ENCODE assay signal across 9 cellular contexts in genomic region chr11:63888170-63889086, GRCh38. TPM values are rescaled to one million over a fixed set of nuclear protein-coding genes. Genes with fewer than 3 reads are reported as not detected.
DNase-seq lines count a peak whose midpoint lies in the region; ATAC-seq, FAIRE-seq and TF ChIP-seq lines count a peak whose summit lies in the region.
"Had no signal": no experiment of that assay in that cellular context is flagged by ENCODE, and none has a peak within 500 bp of the region (broad histone marks: within the 10 kb centered on the region; RNA-seq: fewer than 3 reads in every experiment).

No MANE protein-coding gene starts in this region.

- H3K4me2 ChIP-seq in keratinocyte (ENCODE audit: control insufficient read depth, extremely low read depth, insufficient read depth, low read depth, low read length), result peak overlapping the region; percentile 99

- no peak for FAIRE-seq in keratinocyte (lab: Jason Lieb, UNC)

- peaks cover 5% of the 10 kb centered on the region for H4K20me1 ChIP-seq in keratinocyte (ENCODE audit: control insufficient read depth, extremely low read depth, insufficient read depth, low read length)

- dilution Hi-C loops in keratinocyte (cut with MboI; ENCODE audit: extremely low pct_ligation_motif_present, low sequenced_read_pairs), result no loop called here

- TF ChIP-seq EP300 in Ishikawa (IDR thresholded peaks at IDR 0.05; ENCODE audit: borderline replicate concordance), result no peak

- peaks cover 9% of the 10 kb centered on the region in 2 experiments for H3K36me3 ChIP-seq in keratinocyte (ENCODE audit: control insufficient read depth in 2 of 2, extremely low read depth in 1 of 2, insufficient read depth in 2 of 2, low read length in 2 of 2)
- H3K36me3 ChIP-seq in SJCRH30, result no peaks in the 10 kb centered on the region
- H3K36me3 ChIP-seq: HAP-1 had no signal

- ATAC-seq in GM19372 (IDR thresholded peaks at IDR 0.05; ENCODE audit: low read depth, unreplicated experiment), result peak; percentile 75

- H3K27me3 ChIP-seq in keratinocyte (ENCODE audit: control insufficient read depth, extremely low read depth, insufficient read depth, low read length) (no peaks in the 10 kb centered on the region), SJCRH30 (no peaks in the 10 kb centered on the region)

- DNase-seq in AML-193 (lab: John Stamatoyannopoulos, UW) (peak; percentile 68 to 78), T-helper 2 cell (peak; percentile 35 to 85 (median 64)), astrocyte of the cerebellum (ENCODE audit: low read depth) (peak; percentile 45), keratinocyte (ENCODE audit: low read depth, low spot score) (peak; percentile 38), SJCRH30 (no peak)
- DNase-seq in stimulated activated CD4-positive, alpha-beta T cell treated with anti-CD3 and anti-CD28 coated beads, Interleukin-1b, Interleukin-23, amount 100 ng/mL, for 4 hours (ENCODE audit: low read depth in 2 of 2), result peak; percentile 46

- H3K9me3 ChIP-seq in keratinocyte (ENCODE audit: control insufficient read depth, low read depth, low read length) (no peaks in the 10 kb centered on the region), SJCRH30 (replicated peaks) (no peaks in the 10 kb centered on the region)
- H3K9me3 ChIP-seq: HAP-1 had no signal

- H3K79me2 ChIP-seq in keratinocyte (ENCODE audit: control insufficient read depth, insufficient read depth, low read length), result peaks cover 70% of the 10 kb centered on the region

- peak overlapping the region; percentile 82 for H3K9ac ChIP-seq in keratinocyte (ENCODE audit: control insufficient read depth, extremely low read depth, insufficient read depth, low read length)

- no peaks in the 10 kb centered on the region for H3K9me1 ChIP-seq in keratinocyte (ENCODE audit: control insufficient read depth, extremely low read depth, insufficient read depth, low read length)

- TF ChIP-seq CTCF in astrocyte of the cerebellum (IDR thresholded peaks at IDR 0.05; ENCODE audit: low read depth, low read length, missing control alignments) (no peak), keratinocyte (optimal IDR thresholded peaks at IDR 0.05 in 1 of 3, IDR thresholded peaks at IDR 0.05 in 1 of 3, conservative IDR thresholded peaks at IDR 0.05 in 1 of 3; ENCODE audit: extremely low read depth in 1 of 3, insufficient read depth in 2 of 3, low read length in 3 of 3) (no peak)

- peaks cover 32% of the 10 kb centered on the region for H3K4me1 ChIP-seq in keratinocyte (ENCODE audit: control insufficient read depth, extremely low read depth, insufficient read depth, low read length)
- H3K4me1 ChIP-seq in SJCRH30, result no peaks in the 10 kb centered on the region
- H3K4me1 ChIP-seq: HAP-1 had no signal

- no peak for TF ChIP-seq RAD21 in Ishikawa (IDR thresholded peaks at IDR 0.05; ENCODE audit: low read depth)

- in situ Hi-C loops in astrocyte of the cerebellum (cut with HindIII; ENCODE audit: low sequenced_read_pairs), result no loop called here

- H3K27ac ChIP-seq in keratinocyte (ENCODE audit: control insufficient read depth, insufficient read depth, low read length) (peak overlapping the region; percentile 89), SJCRH30 (no peak overlapping the region)

- peak overlapping the region; percentile 45 for H2AFZ ChIP-seq in keratinocyte (ENCODE audit: control insufficient read depth, low read length)

- H3K4me3 ChIP-seq in astrocyte of the cerebellum (ENCODE audit: low read depth, low read length) (no peak overlapping the region), keratinocyte (ENCODE audit: control insufficient read depth in 2 of 3, extremely low read depth in 1 of 3, insufficient read depth in 2 of 3, low read depth in 1 of 3, low read length in 3 of 3) (peak overlapping the region; percentile 41 to 85 (median 79)), SJCRH30 (no peak overlapping the region)
- H3K4me3 ChIP-seq: HAP-1 had no signal

TF ChIP-seq in Ishikawa, 13 proteins besides CTCF, POLR2A, EP300 and RAD21:
- TF ChIP-seq FOXM1 (IDR thresholded peaks at IDR 0.05; ENCODE audit: borderline replicate concordance, low read depth) (no peak), CEBPB (IDR thresholded peaks at IDR 0.05) (peak; percentile 68)
TF ChIP-seq in Ishikawa: peak in this region for 1.

RNA-seq across cellular contexts. Expression of gene RCOR2, which starts 28.5 kb away (rescaled TPM):
- polyA plus RNA-seq in keratinocyte, result 0.35 to 0.62 TPM (median 0.46 TPM) in 3 replicates
- polyA plus RNA-seq in keratinocyte (2011; ENCODE audit: low read depth), result 0.15 TPM
- 0.22 and 0.44 TPM in 2 replicates for polyA plus RNA-seq in keratinocyte (2011; cell fraction: cytosol; rRNA removed)
- 0.28 and 0.40 TPM in 2 replicates for polyA plus RNA-seq in keratinocyte (2011; cell fraction: nucleus; rRNA removed)
- polyA plus RNA-seq in keratinocyte (2012; ENCODE audit: low replicate concordance), result 0.07 and 0.47 TPM in 2 replicates
- polyA minus RNA-seq in keratinocyte, result 0.13 to 0.95 TPM (median 0.38 TPM) in 3 replicates
- polyA minus RNA-seq in keratinocyte (2011; cell fraction: cytosol; rRNA and poly(A)+ RNA removed), result 0.96 TPM
- not detected in 2 replicates for polyA minus RNA-seq in keratinocyte (2011; cell fraction: nucleus; rRNA and poly(A)+ RNA removed)
- total RNA-seq in SJCRH30 (2014; rRNA removed; shearing (Covaris generic)), result 17.2 and 17.9 TPM in 2 replicates

RNA-seq across cellular contexts. Expression of gene MARK2, which starts 49.5 kb away (rescaled TPM):
- 18.6 to 35.2 TPM (median 20.8 TPM) in 3 replicates for polyA plus RNA-seq in keratinocyte
- 27.1 TPM for polyA plus RNA-seq in keratinocyte (2011; ENCODE audit: low read depth)
- polyA plus RNA-seq in keratinocyte (2011; cell fraction: cytosol; rRNA removed), result 24.1 and 28.4 TPM in 2 replicates
- 39.0 and 42.8 TPM in 2 replicates for polyA plus RNA-seq in keratinocyte (2011; cell fraction: nucleus; rRNA removed)
- polyA plus RNA-seq in keratinocyte (2012; ENCODE audit: low replicate concordance), result 21.5 and 31.4 TPM in 2 replicates
- 26.5 to 45.0 TPM (median 29.9 TPM) in 3 replicates for polyA minus RNA-seq in keratinocyte
- polyA minus RNA-seq in keratinocyte (2011; cell fraction: cytosol; rRNA and poly(A)+ RNA removed), result 51.0 TPM
- 37.9 and 42.1 TPM in 2 replicates for polyA minus RNA-seq in keratinocyte (2011; cell fraction: nucleus; rRNA and poly(A)+ RNA removed)
- total RNA-seq in SJCRH30 (2014; rRNA removed; shearing (Covaris generic)), result 20.7 and 23.4 TPM in 2 replicates

RNA-seq across cellular contexts. Expression of gene NAA40, which starts 50.4 kb away (rescaled TPM):
- polyA plus RNA-seq in keratinocyte, result 8.9 to 23.2 TPM (median 13.5 TPM) in 3 replicates
- polyA plus RNA-seq in keratinocyte (2011; ENCODE audit: low read depth), result 2.7 TPM
- 10.0 and 10.2 TPM in 2 replicates for polyA plus RNA-seq in keratinocyte (2011; cell fraction: cytosol; rRNA removed)
- polyA plus RNA-seq in keratinocyte (2011; cell fraction: nucleus; rRNA removed), result 46.9 and 48.5 TPM in 2 replicates
- 4.1 and 13.0 TPM in 2 replicates for polyA plus RNA-seq in keratinocyte (2012; ENCODE audit: low replicate concordance)
- polyA minus RNA-seq in keratinocyte, result 6.8 to 14.7 TPM (median 10.9 TPM) in 3 replicates
- 3.5 TPM for polyA minus RNA-seq in keratinocyte (2011; cell fraction: cytosol; rRNA and poly(A)+ RNA removed)
- 7.3 and 13.0 TPM in 2 replicates for polyA minus RNA-seq in keratinocyte (2011; cell fraction: nucleus; rRNA and poly(A)+ RNA removed)
- total RNA-seq in SJCRH30 (2014; rRNA removed; shearing (Covaris generic)), result 25.2 and 28.6 TPM in 2 replicates

Comparison
In these comparisons a context has a peak if more than half of its experiments do, and no peak if none do; other contexts are left out.
1. DNase-seq: peak in AML-193 (2 of 2), T-helper 2 cell (5 of 5), astrocyte of the cerebellum (single experiment), keratinocyte (single experiment) and stimulated activated CD4-positive, alpha-beta T cell treated with anti-CD3 and anti-CD28 coated beads, Interleukin-1b, Interleukin-23, amount 100 ng/mL, for 4 hours (2 of 2); none in SJCRH30 (0 of 2).
2. H3K4me3 ChIP-seq: peak in keratinocyte (3 of 3); none in astrocyte of the cerebellum (single experiment) and SJCRH30 (single experiment).